ENCODE assay signal across 22 cellular contexts in the genomic region with DNA sequence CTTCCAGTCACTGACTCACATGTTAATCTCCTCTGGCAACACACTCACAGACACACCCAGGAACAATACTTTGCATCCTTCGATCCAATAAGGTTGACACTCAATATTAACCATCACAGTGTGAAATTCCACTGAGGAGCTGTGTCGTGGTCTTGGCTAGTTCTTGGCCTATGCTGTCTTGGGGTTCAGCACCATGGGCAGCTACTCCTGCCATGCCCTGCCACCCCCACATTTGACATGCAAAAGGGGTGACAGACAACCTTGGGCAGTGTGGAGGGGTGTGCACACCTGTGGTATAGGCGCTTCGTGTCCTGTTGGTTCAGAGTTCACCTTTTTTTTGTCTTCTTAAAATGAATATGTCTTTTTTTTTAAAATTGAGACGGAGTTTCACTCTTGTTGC. TPM values are rescaled to one million over a fixed set of nuclear protein-coding genes. Genes with fewer than 3 reads are reported as not detected.
DNase-seq lines count a peak whose midpoint lies in the region; ATAC-seq, FAIRE-seq and TF ChIP-seq lines count a peak whose summit lies in the region.
"Had no signal": no experiment of that assay in that cellular context is flagged by ENCODE, and none has a peak within 500 bp of the region (broad histone marks: within the 10 kb centered on the region; RNA-seq: fewer than 3 reads in every experiment).

No MANE protein-coding gene starts in this region.

- H3K9ac ChIP-seq in GM23248 (no peak overlapping the region), GM12878 (ENCODE audit: control insufficient read depth, insufficient read depth, low read length) (no peak overlapping the region)

- H3K79me2 ChIP-seq in GM23248 (ENCODE audit: insufficient read depth) (no peaks in the 10 kb centered on the region), GM12878 (ENCODE audit: control insufficient read depth, insufficient read depth, low read length) (no peaks in the 10 kb centered on the region)

- no peak overlapping the region for H3K4me2 ChIP-seq in GM23248 (ENCODE audit: unreplicated experiment)
- no peak overlapping the region for H3K4me2 ChIP-seq in GM12878 (ENCODE audit: control insufficient read depth, insufficient read depth)

- RAD21 ChIA-PET in GM12878 (lab: Charles Lee; ENCODE audit: unreplicated experiment) = no interaction called here

- no peak overlapping the region for H3K27ac ChIP-seq in GM23248
- H3K27ac ChIP-seq in GM12878 (ENCODE audit: control insufficient read depth, insufficient read depth) = no peak overlapping the region

- WGBS in GM23248 (ENCODE audit: low coverage in 1 of 2, low lambda C conversion rate in 2 of 2, missing lambda C conversion rate in 2 of 2), 2 experiments = 63 to 64% methylated on average over 5 of the region's 5 CpGs
- 27% methylated on average over 5 of the region's 5 CpGs for WGBS in GM12878 (ENCODE audit: insufficient coverage, insufficient replicate concordance, low lambda C conversion rate, missing lambda C conversion rate)

- FAIRE-seq in GM12878 (lab: Jason Lieb, UNC) = no peak
- FAIRE-seq in D721Med (lab: Jason Lieb, UNC) = no peak
- FAIRE-seq: GM19239 had no signal

- H3K36me3 ChIP-seq in GM23248 (ENCODE audit: low read depth) (no peaks in the 10 kb centered on the region), GM12878 (ENCODE audit: control insufficient read depth in 2 of 2, insufficient read depth in 2 of 2, low read length in 1 of 2) (no peaks in the 10 kb centered on the region)
- H3K36me3 ChIP-seq: MG63 had no signal

- no peak overlapping the region for H2AFZ ChIP-seq in GM23248
- no peak overlapping the region for H2AFZ ChIP-seq in GM12878 (ENCODE audit: control insufficient read depth, low read depth, low read length)

- H3K4me1 ChIP-seq in GM23248 (ENCODE audit: insufficient read depth) = no peaks in the 10 kb centered on the region
- H3K4me1 ChIP-seq in GM12878 (ENCODE audit: control insufficient read depth, insufficient read depth, low read length) = no peaks in the 10 kb centered on the region

- H4K20me1 ChIP-seq in GM23248 (ENCODE audit: insufficient read depth) (no peaks in the 10 kb centered on the region), GM12878 (ENCODE audit: control insufficient read depth, insufficient read depth) (no peaks in the 10 kb centered on the region)

- POLR2A ChIA-PET in GM12878 (lab: Charles Lee) = no interaction called here

- no peaks in the 10 kb centered on the region for H3K9me3 ChIP-seq in GM23248 (ENCODE audit: low read depth)
- no peaks in the 10 kb centered on the region; the same call in 2 of the 3 replicates for H3K9me3 ChIP-seq in GM12878 (replicated peaks; ENCODE audit: control insufficient read depth, insufficient read depth, low read length)
- H3K9me3 ChIP-seq: MG63 had no signal

- H3K4me3 ChIP-seq in GM23248 = no peak overlapping the region
- H3K4me3 ChIP-seq in GM12878 = no peak overlapping the region
- H3K4me3 ChIP-seq: MG63 had no signal

- BruUV-seq in GM12878 (replicated peaks; lab: Mats Ljungman, UMichigan) = no TSS peak

- H3K27me3 ChIP-seq in GM23248 (replicated peaks; ENCODE audit: insufficient read depth) = no peaks in the 10 kb centered on the region
- no peaks in the 10 kb centered on the region for H3K27me3 ChIP-seq in GM12878 (replicated peaks in 1 of 2; ENCODE audit: control insufficient read depth in 2 of 2, insufficient read depth in 2 of 2, low read length in 1 of 2)
- H3K27me3 ChIP-seq: MG63 had no signal

- H3K9me2 ChIP-seq in GM23248 (ENCODE audit: insufficient read depth) = no peaks in the 10 kb centered on the region

- SMC1A ChIA-PET in GM12878 (lab: Charles Lee; ENCODE audit: uncharacterized antibody, unreplicated experiment) = interaction anchor here (0.6 kb wide), 1 partner anchor 48 kb away, joined by 3 read pairs; no protein-coding TSS in a partner anchor

- TF ChIP-seq EP300 in Ishikawa (IDR thresholded peaks at IDR 0.05; ENCODE audit: borderline replicate concordance) (no peak), GM12878 (IDR thresholded peaks at IDR 0.05; ENCODE audit: borderline replicate concordance in 1 of 2, control insufficient read depth in 1 of 2, low read depth in 2 of 2, low read length in 2 of 2) (no peak)

- DNase-seq in GM23248 (peak; percentile 6), GM12878 (ENCODE audit: low read depth, low spot score) (no peak), left kidney (ENCODE audit: low read depth, low spot score) (peak; percentile 32), D721Med (ENCODE audit: insufficient read length, low spot score) (no peak), left colon (no peak)
- DNase-seq: ACHN, AML-193, DMS 273 treated with DMSO at 0.1 percent for 48 hours, GDM1, HFFc6, NCI-H1092, NCI-H2081 treated with DMSO at 0.1 percent for 48 hours, NCI-H774, OCI-M1, RPMI8226, SHP77 treated with DMSO at 0.1 percent for 48 hours, T-helper 1 cell had no signal

- no peak for TF ChIP-seq POLR2A in GM12878 (IDR thresholded peaks at IDR 0.05; ENCODE audit: low read depth, low read length)

- CTCF ChIA-PET in GM12878 (lab: Yijun Ruan, JAX) = interaction anchor here (1.0 kb wide), 1 partner anchor 10 kb away, joined by 4 read pairs; no protein-coding TSS in a partner anchor

- intact Hi-C loops in GM12878 (cut with micrococcal nuclease; ENCODE audit: unreplicated experiment) = no loop called here
- intact Hi-C loops in left colon (cut with DNase I, micrococcal nuclease) = no loop called here

- TF ChIP-seq CTCF in GM12878 (IDR thresholded peaks at IDR 0.05 in 2 of 3, conservative IDR thresholded peaks at IDR 0.05 in 1 of 3; ENCODE audit: control insufficient read depth in 2 of 3, extremely low read depth in 1 of 3, insufficient read depth in 1 of 3, low read depth in 3 of 3, low read length in 3 of 3) = no peak
- no peak for TF ChIP-seq CTCF in D721Med (IDR thresholded peaks at IDR 0.05; ENCODE audit: insufficient read depth, missing control alignments)

- TF ChIP-seq RAD21 in Ishikawa (IDR thresholded peaks at IDR 0.05; ENCODE audit: low read depth) = no peak
- TF ChIP-seq RAD21 in GM12878 (IDR thresholded peaks at IDR 0.05; ENCODE audit: insufficient read depth, low read depth, low read length) = no peak

- in situ Hi-C loops in GM23248 (cut with MboI) = no loop called here
- in situ Hi-C loops in GM12878 (cut with MboI) = no loop called here

- no peaks in the 10 kb centered on the region for H3F3A ChIP-seq in GM23248 (ENCODE audit: insufficient read depth)

- no peak for ATAC-seq in GM12878
- ATAC-seq in GM18861 (IDR thresholded peaks at IDR 0.05; ENCODE audit: unreplicated experiment) = no peak
- no peak for ATAC-seq in HG03342 (IDR thresholded peaks at IDR 0.05; ENCODE audit: unreplicated experiment)
- ATAC-seq in left colon = no peak

TF ChIP-seq in GM12878, 131 proteins besides CTCF, POLR2A, EP300 and RAD21 (continues in another document):
- TF ChIP-seq ATF7 (IDR thresholded peaks at IDR 0.05; ENCODE audit: low read depth) = no peak
- TF ChIP-seq GATAD2B (conservative IDR thresholded peaks at IDR 0.05; ENCODE audit: low read depth) = no peak

RNA-seq across cellular contexts. Expression of gene ANKRD6, which starts 25.8 kb away (rescaled TPM):
- 1.0 and 12.4 TPM in 2 replicates for total RNA-seq in GM23248 (2014; rRNA removed; shearing (Covaris generic))
- polyA plus RNA-seq in GM23248 (2016; fragmentation: Nextera tagmentation; extraction: Ambion mirVana) = 0.54 and 0.58 TPM in 2 replicates
- total RNA-seq in GM12878 (2013; cell fraction: nucleolus; rRNA removed) = 5.5 and 5.9 TPM in 2 replicates
- total RNA-seq in GM12878 (2014; rRNA removed) = 0.33 and 0.90 TPM in 2 replicates
- 0.36 and 0.74 TPM in 2 replicates for total RNA-seq in GM12878 (2014; rRNA removed; fragmentation: Illumina TruSeq; extraction: Trizol)
- total RNA-seq in GM12878 (2021) = 0.72 and 0.93 TPM in 2 replicates
- polyA plus RNA-seq in GM12878 (2011; ENCODE audit: low read depth) = 0.92 TPM
- 0.41 and 0.48 TPM in 2 replicates for polyA plus RNA-seq in GM12878 (2011; rRNA removed)
- 0.27 and 0.52 TPM in 2 replicates for polyA plus RNA-seq in GM12878 (2011; cell fraction: cytosol; rRNA removed)
- polyA plus RNA-seq in GM12878 (2011; cell fraction: nucleus; rRNA removed) = 0.80 and 0.91 TPM in 2 replicates
- 1.8 and 2.2 TPM in 2 replicates for polyA plus RNA-seq in GM12878 (2012)
- 0.26 and 0.97 TPM in 2 replicates for polyA plus RNA-seq in GM12878 (2014; fragmentation: Illumina TruSeq; extraction: Trizol)
- polyA plus RNA-seq in GM12878 (2014; fragmentation: Nextera tagmentation; extraction: Ambion mirVana) = under 1 TPM; 0.03 to 0.09 TPM
- 0.34 and 0.42 TPM in 2 replicates for polyA plus RNA-seq in GM12878 (2014; rRNA removed)
- under 1 TPM; 0.24 to 0.60 TPM for polyA plus RNA-seq in GM12878 (2016; fragmentation: Nextera tagmentation; extraction: Ambion mirVana)
- 0.41 and 1.2 TPM in 2 replicates for polyA minus RNA-seq in GM12878 (2011; rRNA and poly(A)+ RNA removed)
- not detected in 2 replicates for polyA minus RNA-seq in GM12878 (2011; cell fraction: cytosol; rRNA and poly(A)+ RNA removed)
- 0.10 and 0.24 TPM in 2 replicates for polyA minus RNA-seq in GM12878 (2011; cell fraction: nucleus; rRNA and poly(A)+ RNA removed)
- total RNA-seq in left colon = 1 to 10 TPM; 2.7 to 3.1 TPM
- total RNA-seq: HFFc6 had no signal

RNA-seq across cellular contexts. Expression of gene RRAGD, which starts 46.6 kb away (rescaled TPM):
- total RNA-seq in GM23248 (2014; rRNA removed; shearing (Covaris generic)) = not detected in 2 replicates
- polyA plus RNA-seq in GM23248 (2016; fragmentation: Nextera tagmentation; extraction: Ambion mirVana) = not detected in 2 replicates
- 8.4 and 8.8 TPM in 2 replicates for total RNA-seq in GM12878 (2013; cell fraction: nucleolus; rRNA removed)
- 8.2 and 8.9 TPM in 2 replicates for total RNA-seq in GM12878 (2014; rRNA removed)
- 12.9 and 13.6 TPM in 2 replicates for total RNA-seq in GM12878 (2014; rRNA removed; fragmentation: Illumina TruSeq; extraction: Trizol)
- 15.6 and 16.5 TPM in 2 replicates for total RNA-seq in GM12878 (2021)
- 34.4 TPM for polyA plus RNA-seq in GM12878 (2011; ENCODE audit: low read depth)
- polyA plus RNA-seq in GM12878 (2011; rRNA removed) = 17.4 and 25.5 TPM in 2 replicates
- 5.4 and 5.8 TPM in 2 replicates for polyA plus RNA-seq in GM12878 (2011; cell fraction: cytosol; rRNA removed)
- polyA plus RNA-seq in GM12878 (2011; cell fraction: nucleus; rRNA removed) = 2.7 and 4.2 TPM in 2 replicates
- polyA plus RNA-seq in GM12878 (2012) = 41.1 and 60.7 TPM in 2 replicates
- polyA plus RNA-seq in GM12878 (2014; fragmentation: Illumina TruSeq; extraction: Trizol) = 9.8 and 15.3 TPM in 2 replicates
- polyA plus RNA-seq in GM12878 (2014; fragmentation: Nextera tagmentation; extraction: Ambion mirVana) = 1 to 10 TPM; 4.6 to 4.8 TPM
- 6.3 and 8.1 TPM in 2 replicates for polyA plus RNA-seq in GM12878 (2014; rRNA removed)
- polyA plus RNA-seq in GM12878 (2016; fragmentation: Nextera tagmentation; extraction: Ambion mirVana) = 1 to 10 TPM; 5.6 to 8.7 TPM
- polyA minus RNA-seq in GM12878 (2011; rRNA and poly(A)+ RNA removed) = 7.4 and 12.2 TPM in 2 replicates
- polyA minus RNA-seq in GM12878 (2011; cell fraction: cytosol; rRNA and poly(A)+ RNA removed) = 3.2 and 4.7 TPM in 2 replicates
- polyA minus RNA-seq in GM12878 (2011; cell fraction: nucleus; rRNA and poly(A)+ RNA removed) = 1.2 and 1.4 TPM in 2 replicates
- total RNA-seq in left colon = 1 to 10 TPM; 1.4 to 5.9 TPM
- total RNA-seq: HFFc6 had no signal

Comparison
In these comparisons a context has a peak if more than half of its experiments do, and no peak if none do; other contexts are left out.
1. DNase-seq: peak in GM23248 (single experiment) and left kidney (single experiment); none in GM12878 (single experiment), D721Med (single experiment) and left colon (0 of 2).